25 cellular contexts compared by ENCODE assay signal in genomic region chr1:162881590-162881989, GRCh38. TPM values are rescaled to one million over a fixed set of nuclear protein-coding genes. Genes with fewer than 3 reads are reported as not detected.
"Had no signal": no experiment of that assay in that cellular context is flagged by ENCODE, and none has a peak within 500 bp of the region (broad histone marks: within the 10 kb centered on the region; RNA-seq: fewer than 3 reads in every experiment).

No MANE protein-coding gene starts in this region.

- H3K36me3 Mint-ChIP-seq: activated naive CD4-positive, alpha-beta T cell treated with anti-CD3 and anti-CD28 coated beads, Interleukin-2, amount 50 U/mL, for 72 hours; natural killer cell; neural progenitor cell; type B pancreatic cell had no signal

- H3K9me3 ChIP-seq: colonic mucosa, gastrocnemius medialis, spleen, testis, vagina had no signal

- H3K4me2 ChIP-seq: neural progenitor cell had no signal

- H3K4me1 ChIP-seq: colonic mucosa, neural progenitor cell, spleen, testis, vagina had no signal

- H3K4me1 Mint-ChIP-seq: central memory CD8-positive, alpha-beta T cell; natural killer cell had no signal

- H3K27ac Mint-ChIP-seq: activated naive CD4-positive, alpha-beta T cell treated with anti-CD3 and anti-CD28 coated beads, Interleukin-2, amount 50 U/mL, for 72 hours; activated T-cell treated with anti-CD3 and anti-CD28 coated beads, Interleukin-2, amount 50 U/mL, for 72 hours; effector memory CD8-positive, alpha-beta T cell; natural killer cell; neural progenitor cell; type B pancreatic cell had no signal

- H3K27me3 ChIP-seq: colonic mucosa, gastrocnemius medialis, neural progenitor cell, testis, vagina had no signal

- DNase-seq: activated CD4-positive, alpha-beta T cell treated with anti-CD3 and anti-CD28 coated beads, Interleukin-2, amount 50 U/mL, for 1 hour; activated CD4-positive, CD25-positive, alpha-beta regulatory T cell treated with anti-CD3 and anti-CD28 coated beads, Interleukin-2, amount 50 U/mL, for 72 hours; activated naive CD4-positive, alpha-beta T cell; activated T-cell treated with anti-CD3 and anti-CD28 coated beads for 4 hours; activated T-cell treated with anti-CD3 and anti-CD28 coated beads, Interleukin-2, amount 50 U/mL, for 72 hours; colonic mucosa; effector memory CD8-positive, alpha-beta T cell; erythroblast; gastrocnemius medialis; left ventricle myocardium superior; midbrain; natural killer cell; right cardiac atrium; spleen; stimulated activated naive CD4-positive, alpha-beta T cell treated with Interleukin-2 at 50 U/mL for 16 hours; T-helper 9 cell; testis had no signal

- H2AFZ ChIP-seq: neural progenitor cell had no signal

- ATAC-seq: activated naive CD4-positive, alpha-beta T cell treated with anti-CD3 and anti-CD28 coated beads, Interleukin-2, amount 50 U/mL, for 72 hours; activated T-cell treated with anti-CD3 and anti-CD28 coated beads, Interleukin-2, amount 50 U/mL, for 72 hours; effector memory CD8-positive, alpha-beta T cell; gastrocnemius medialis; left ventricle myocardium superior; natural killer cell; right cardiac atrium had no signal

- H3K27ac ChIP-seq: colonic mucosa, neural progenitor cell, spleen, testis, vagina had no signal

- H3K4me3 ChIP-seq: colonic mucosa, gastrocnemius medialis, neural progenitor cell, spleen, testis, vagina had no signal

- H3K36me3 ChIP-seq: colonic mucosa, gastrocnemius medialis, neural progenitor cell, spleen, vagina had no signal

- H3K4me3 Mint-ChIP-seq: activated T-cell treated with anti-CD3 and anti-CD28 coated beads, Interleukin-2, amount 50 U/mL, for 72 hours; central memory CD8-positive, alpha-beta T cell; effector memory CD8-positive, alpha-beta T cell; natural killer cell; neural progenitor cell; type B pancreatic cell had no signal

RNA-seq across cellular contexts. Expression of gene CCDC190, which starts 20.6 kb away (rescaled TPM):
- total RNA-seq: activated naive CD4-positive, alpha-beta T cell treated with anti-CD3 and anti-CD28 coated beads, Interleukin-2, amount 50 U/mL, for 72 hours; activated T-cell treated with anti-CD3 and anti-CD28 coated beads, Interleukin-2, amount 50 U/mL, for 72 hours; bronchial epithelial cell; colonic mucosa; dermis microvascular lymphatic vessel endothelial cell; gastrocnemius medialis; natural killer cell; spleen; T-helper 1 cell treated with Interleukin-12 subunit alpha and Interleukin-12 subunit beta and Interleukin-4 antibody, amounts not matched to agents 30 ng/mL and 1 ng/mL, for 36 hours; vagina had no signal
- polyA plus RNA-seq: spleen had no signal
